ENCODE assay signal across 17 cellular contexts in genomic region chr22:20106849-20107237, GRCh38. TPM values are rescaled to one million over a fixed set of nuclear protein-coding genes. Genes with fewer than 3 reads are reported as not detected.
A peak's percentile ranks its signal among the peaks of the same experiment; 100 is the strongest.
DNase-seq lines count a peak whose midpoint lies in the region; ATAC-seq and TF ChIP-seq lines count a peak whose summit lies in the region.
"Had no signal": no experiment of that assay in that cellular context is flagged by ENCODE, and none has a peak within 500 bp of the region (broad histone marks: within the 10 kb centered on the region; RNA-seq: fewer than 3 reads in every experiment).

No MANE protein-coding gene starts in this region.

- no peak overlapping the region for H3K27ac ChIP-seq in left ventricle myocardium inferior (replicated peaks)
- H3K27ac ChIP-seq in dorsolateral prefrontal cortex: peak overlapping the region in 44 of 59 donors; percentile 8 to 80 (median 56)
- H3K27ac ChIP-seq in psoas muscle: peak overlapping the region; percentile 84
- H3K27ac ChIP-seq: BLaER1 had no signal

- H3K27me3 ChIP-seq in left ventricle myocardium inferior (ENCODE audit: low read depth) (no peaks in the 10 kb centered on the region), dorsolateral prefrontal cortex (no peaks in the 10 kb centered on the region), psoas muscle (ENCODE audit: insufficient read depth in 3 of 3, low read length in 2 of 3) (no peaks in the 10 kb centered on the region)
- H3K27me3 ChIP-seq: BLaER1 had no signal

- H3K36me3 ChIP-seq in left ventricle myocardium inferior (peaks cover 92% of the 10 kb centered on the region), psoas muscle (ENCODE audit: insufficient read depth in 1 of 2, low read depth in 1 of 2) (peaks cover 0 to 88% of the 10 kb centered on the region in 2 donors)

- 42 to 59% (median 50%) methylated on average over 9 to 10 of the region's 10 CpGs for WGBS in psoas muscle, 3 donors

- H3K4me3 ChIP-seq in left ventricle myocardium inferior: no peak overlapping the region
- H3K4me3 ChIP-seq in dorsolateral prefrontal cortex: no peak overlapping the region
- no peak overlapping the region for H3K4me3 ChIP-seq in psoas muscle
- H3K4me3 ChIP-seq: BLaER1, HAP-1 had no signal

- DNase-seq in left ventricle myocardium inferior: peak; percentile 12
- DNase-seq in left cardiac atrium: no peak
- DNase-seq in dorsolateral prefrontal cortex: no peak
- peak in 1 of 2 donors; percentile 12 for DNase-seq in psoas muscle
- no peak for DNase-seq in NCI-H345 treated with DMSO at 0.1 percent for 48 hours (lab: John Stamatoyannopoulos, UW; ENCODE audit: unreplicated experiment)
- DNase-seq: CD8-positive, alpha-beta T cell; DMS79; NCI-H1417 treated with DMSO at 0.1 percent for 48 hours; NCI-H2029; NCI-H2171; NCI-H774; RPMI8226 had no signal

- H3K4me1 ChIP-seq in left ventricle myocardium inferior: peaks cover 5% of the 10 kb centered on the region
- H3K4me1 ChIP-seq in psoas muscle: peaks cover 35% of the 10 kb centered on the region

- TF ChIP-seq CTCF in left ventricle myocardium inferior (IDR thresholded peaks at IDR 0.05; ENCODE audit: borderline replicate concordance) (no peak), dorsolateral prefrontal cortex (IDR thresholded peaks at IDR 0.05 in 54 of 56, conservative IDR thresholded peaks at IDR 0.05 in 2 of 56; ENCODE audit: low read depth in 1 of 56, partially characterized antibody in 56 of 56) (no peak), psoas muscle (IDR thresholded peaks at IDR 0.05) (no peak)

- intact Hi-C loops in left ventricle myocardium inferior (cut with micrococcal nuclease): no loop called here
- intact Hi-C loops in left cardiac atrium (cut with DNase I): no loop called here
- intact Hi-C loops in dorsolateral prefrontal cortex (cut with DNase I): no loop called here
- intact Hi-C loops in psoas muscle (cut with DNase I): no loop called here

- no peaks in the 10 kb centered on the region for H3K9me3 ChIP-seq in left ventricle myocardium inferior (replicated peaks)
- H3K9me3 ChIP-seq in psoas muscle: no peaks in the 10 kb centered on the region
- H3K9me3 ChIP-seq: BLaER1, HAP-1 had no signal

- no peak for ATAC-seq in left cardiac atrium
- peak in 1 of 4 donors; percentile 3 for ATAC-seq in psoas muscle
- ATAC-seq in HG03039 (IDR thresholded peaks at IDR 0.05; ENCODE audit: unreplicated experiment): no peak
- no peak for ATAC-seq in HG02759 (IDR thresholded peaks at IDR 0.05; ENCODE audit: unreplicated experiment)
- ATAC-seq: CD8-positive, alpha-beta T cell had no signal

RNA-seq across cellular contexts. Expression of gene RANBP1, which starts 9.1 kb away (rescaled TPM):
- total RNA-seq in left ventricle myocardium inferior (39.6 TPM), left cardiac atrium (10 to 100 TPM; 38.3 to 50.4 TPM), dorsolateral prefrontal cortex (100 to 1,000 TPM in 20 of 120 experiments, 10 to 100 TPM in 100; 46.3 to 128 (median 87.9) TPM), psoas muscle (10 to 100 TPM; 32.2 to 55.7 (median 49.0) TPM)
- 100 to 1,000 TPM in 1 of 3 donors, 10 to 100 TPM in 2; 44.1 to 161 (median 57.8) TPM for polyA plus RNA-seq in psoas muscle

RNA-seq across cellular contexts. Expression of gene TRMT2A, which starts 10.2 kb away (rescaled TPM):
- total RNA-seq in left ventricle myocardium inferior (27.8 TPM), left cardiac atrium (10 to 100 TPM; 26.7 to 29.3 TPM), dorsolateral prefrontal cortex (10 to 100 TPM; 33.1 to 73.3 (median 50.4) TPM), psoas muscle (10 to 100 TPM; 20.5 to 34.1 (median 24.9) TPM)
- 10 to 100 TPM; 20.8 to 32.4 (median 31.6) TPM for polyA plus RNA-seq in psoas muscle

RNA-seq across cellular contexts. Expression of gene ZDHHC8, which starts 24.8 kb away (rescaled TPM):
- total RNA-seq in left ventricle myocardium inferior (42.4 TPM), left cardiac atrium (10 to 100 TPM; 48.3 to 48.9 TPM), dorsolateral prefrontal cortex (100 to 1,000 TPM in 37 of 120 experiments, 10 to 100 TPM in 83; 72.3 to 140 (median 93.7) TPM), psoas muscle (10 to 100 TPM; 15.8 to 23.7 (median 22.2) TPM)
- 10 to 100 TPM in 2 of 3 donors, 1 to 10 TPM in 1; 9.7 to 11.8 (median 10.8) TPM for polyA plus RNA-seq in psoas muscle

RNA-seq across cellular contexts. Expression of gene DGCR8, which starts 26.8 kb away (rescaled TPM):
- 16.8 TPM for total RNA-seq in left ventricle myocardium inferior
- total RNA-seq in left cardiac atrium: 10 to 100 TPM; 13.3 to 19.9 TPM
- total RNA-seq in dorsolateral prefrontal cortex: 10 to 100 TPM; 27.2 to 57.7 (median 37.4) TPM
- total RNA-seq in psoas muscle: 10 to 100 TPM; 12.2 to 19.5 (median 15.0) TPM
- polyA plus RNA-seq in psoas muscle: 10 to 100 TPM; 10.5 to 21.5 (median 15.3) TPM

RNA-seq across cellular contexts. Expression of gene CCDC188, which starts 44.0 kb away (rescaled TPM):
- not detected for total RNA-seq in left ventricle myocardium inferior
- total RNA-seq in left cardiac atrium: under 1 TPM; 0.44 to 0.62 TPM
- 1 to 10 TPM in 57 of 120 experiments, under 1 TPM in 51, not detected in 12; 0.26 to 4.4 (median 1.0) TPM for total RNA-seq in dorsolateral prefrontal cortex
- under 1 TPM in 2 of 4 donors, not detected in 2; 0.17 to 0.38 TPM for total RNA-seq in psoas muscle
- under 1 TPM; 0.09 to 0.32 (median 0.12) TPM for polyA plus RNA-seq in psoas muscle
- total RNA-seq: CD8-positive, alpha-beta T cell; NCI-H460 had no signal
